Comparison of ENCODE assay signal across 3 cellular contexts in genomic region chrX:120790552-120790951, GRCh38.
TF ChIP-seq lines count a peak whose summit lies in the region.

No MANE protein-coding gene starts in this region.

TF ChIP-seq in SK-N-SH, 30 proteins besides CTCF, POLR2A, EP300 and RAD21:
- TF ChIP-seq SMC3 (IDR thresholded peaks at IDR 0.05; ENCODE audit: low read depth, low read length) (no peak), MXI1 (IDR thresholded peaks at IDR 0.05; ENCODE audit: low read depth, low read length) (no peak), TCF12 (IDR thresholded peaks at IDR 0.05) (no peak), RFX5 (IDR thresholded peaks at IDR 0.05; ENCODE audit: low read length) (no peak), NFIC (IDR thresholded peaks at IDR 0.05; ENCODE audit: borderline replicate concordance) (no peak), TAF1 (IDR thresholded peaks at IDR 0.05; ENCODE audit: borderline replicate concordance, low read depth, low read length) (no peak), GABPA (IDR thresholded peaks at IDR 0.05; ENCODE audit: low read depth) (no peak), SIN3A (IDR thresholded peaks at IDR 0.05; ENCODE audit: borderline replicate concordance, low read depth, low read length) (no peak), REST (IDR thresholded peaks at IDR 0.05; ENCODE audit: low read depth, low read length) (no peak), TEAD4 (IDR thresholded peaks at IDR 0.05; ENCODE audit: borderline replicate concordance, insufficient read depth) (no peak), ZBTB33 (IDR thresholded peaks at IDR 0.05; ENCODE audit: borderline replicate concordance, low read depth) (no peak)
- TF ChIP-seq, protein P1, sequence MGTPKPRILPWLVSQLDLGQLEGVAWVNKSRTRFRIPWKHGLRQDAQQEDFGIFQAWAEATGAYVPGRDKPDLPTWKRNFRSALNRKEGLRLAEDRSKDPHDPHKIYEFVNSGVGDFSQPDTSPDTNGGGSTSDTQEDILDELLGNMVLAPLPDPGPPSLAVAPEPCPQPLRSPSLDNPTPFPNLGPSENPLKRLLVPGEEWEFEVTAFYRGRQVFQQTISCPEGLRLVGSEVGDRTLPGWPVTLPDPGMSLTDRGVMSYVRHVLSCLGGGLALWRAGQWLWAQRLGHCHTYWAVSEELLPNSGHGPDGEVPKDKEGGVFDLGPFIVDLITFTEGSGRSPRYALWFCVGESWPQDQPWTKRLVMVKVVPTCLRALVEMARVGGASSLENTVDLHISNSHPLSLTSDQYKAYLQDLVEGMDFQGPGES (IDR thresholded peaks at IDR 0.05; ENCODE audit: low read depth, low read length): no peak

TF ChIP-seq in SK-N-SH treated with all-trans-retinoic acid at 6 μM for 48 hours, 23 proteins besides CTCF, POLR2A, EP300 and RAD21:
- no peak for TF ChIP-seq BACH2 (CRISPR knock-in tag; IDR thresholded peaks at IDR 0.05; ENCODE audit: borderline replicate concordance)
- TF ChIP-seq, protein P2, sequence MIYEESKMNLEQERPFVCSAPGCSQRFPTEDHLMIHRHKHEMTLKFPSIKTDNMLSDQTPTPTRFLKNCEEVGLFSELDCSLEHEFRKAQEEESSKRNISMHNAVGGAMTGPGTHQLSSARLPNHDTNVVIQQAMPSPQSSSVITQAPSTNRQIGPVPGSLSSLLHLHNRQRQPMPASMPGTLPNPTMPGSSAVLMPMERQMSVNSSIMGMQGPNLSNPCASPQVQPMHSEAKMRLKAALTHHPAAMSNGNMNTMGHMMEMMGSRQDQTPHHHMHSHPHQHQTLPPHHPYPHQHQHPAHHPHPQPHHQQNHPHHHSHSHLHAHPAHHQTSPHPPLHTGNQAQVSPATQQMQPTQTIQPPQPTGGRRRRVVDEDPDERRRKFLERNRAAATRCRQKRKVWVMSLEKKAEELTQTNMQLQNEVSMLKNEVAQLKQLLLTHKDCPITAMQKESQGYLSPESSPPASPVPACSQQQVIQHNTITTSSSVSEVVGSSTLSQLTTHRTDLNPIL (CRISPR knock-in tag; IDR thresholded peaks at IDR 0.05; ENCODE audit: low read depth): no peak
- TF ChIP-seq TCF4 (CRISPR knock-in tag; IDR thresholded peaks at IDR 0.05; ENCODE audit: borderline replicate concordance): no peak
- no peak for TF ChIP-seq ESRRG (CRISPR knock-in tag; IDR thresholded peaks at IDR 0.05)
- no peak for TF ChIP-seq CSDC2 (CRISPR knock-in tag; IDR thresholded peaks at IDR 0.05)
- no peak for TF ChIP-seq PPARA (CRISPR knock-in tag; IDR thresholded peaks at IDR 0.05; ENCODE audit: borderline replicate concordance)
- no peak for TF ChIP-seq ZFP3 (CRISPR knock-in tag; IDR thresholded peaks at IDR 0.05)
- TF ChIP-seq TOX (CRISPR knock-in tag; IDR thresholded peaks at IDR 0.05; ENCODE audit: borderline replicate concordance): no peak

TF ChIP-seq in H1, 55 proteins besides CTCF, POLR2A, EP300 and RAD21:
- TF ChIP-seq CHD2 (IDR thresholded peaks at IDR 0.05; ENCODE audit: low read length): no peak
- TF ChIP-seq HDAC2 (IDR thresholded peaks at IDR 0.05; ENCODE audit: borderline replicate concordance in 1 of 2, low read depth in 2 of 2, low read length in 2 of 2): no peak
- no peak for TF ChIP-seq KDM1A (IDR thresholded peaks at IDR 0.05; ENCODE audit: borderline replicate concordance, low read length)
- TF ChIP-seq POLR2AphosphoS5 (IDR thresholded peaks at IDR 0.05; ENCODE audit: low read depth, low read length): no peak
- TF ChIP-seq NANOG (IDR thresholded peaks at IDR 0.05; ENCODE audit: insufficient read depth, low read depth, low read length, poor library complexity, severe bottlenecking): no peak
- no peak for TF ChIP-seq ASH2L (IDR thresholded peaks at IDR 0.05; ENCODE audit: low read length)
- no peak for TF ChIP-seq PHF8 (conservative IDR thresholded peaks at IDR 0.05; ENCODE audit: low read depth, low read length)
- no peak for TF ChIP-seq CEBPB (IDR thresholded peaks at IDR 0.05; ENCODE audit: low read depth, low read length)
- no peak for TF ChIP-seq CHD1 (IDR thresholded peaks at IDR 0.05; ENCODE audit: low read depth, low read length)
- no peak for TF ChIP-seq TCF12 (IDR thresholded peaks at IDR 0.05; ENCODE audit: low read depth, low read length)
- no peak for TF ChIP-seq SP2 (IDR thresholded peaks at IDR 0.05; ENCODE audit: low read length)
- TF ChIP-seq BACH1 (IDR thresholded peaks at IDR 0.05; ENCODE audit: low read length): no peak
- no peak for TF ChIP-seq SP4 (IDR thresholded peaks at IDR 0.05; ENCODE audit: low read length)
- no peak for TF ChIP-seq SRF (IDR thresholded peaks at IDR 0.05; ENCODE audit: low read depth, low read length)
- no peak for TF ChIP-seq CBX8 (IDR thresholded peaks at IDR 0.05; ENCODE audit: borderline replicate concordance, low read depth, low read length)
- TF ChIP-seq KDM5A (IDR thresholded peaks at IDR 0.05; ENCODE audit: low read length): no peak
- TF ChIP-seq ZNF274 (IDR thresholded peaks at IDR 0.05; ENCODE audit: borderline replicate concordance, extremely low read depth, low read length): no peak
TF ChIP-seq in H1: peak in this region for 0.
